2 cellular contexts compared by ENCODE assay signal in genomic region chr17:80513201-80513600, GRCh38.
TF ChIP-seq lines count a peak whose summit lies in the region.

No MANE protein-coding gene starts in this region.

TF ChIP-seq in IMR-90, 13 proteins besides CTCF, POLR2A, EP300 and RAD21:
- no peak for TF ChIP-seq MAZ (IDR thresholded peaks at IDR 0.05; ENCODE audit: borderline replicate concordance, low read depth, low read length)
- TF ChIP-seq NFE2L2 (IDR thresholded peaks at IDR 0.05; ENCODE audit: low read depth, low read length): no peak
- TF ChIP-seq RCOR1 (IDR thresholded peaks at IDR 0.05; ENCODE audit: insufficient replicate concordance, low read length): no peak
- no peak for TF ChIP-seq CHD1 (IDR thresholded peaks at IDR 0.05; ENCODE audit: low read depth, low read length)
- TF ChIP-seq ELK1 (IDR thresholded peaks at IDR 0.05; ENCODE audit: borderline replicate concordance, low read depth, low read length): no peak
- TF ChIP-seq MXI1 (IDR thresholded peaks at IDR 0.05; ENCODE audit: borderline replicate concordance, low read depth, low read length): no peak
- no peak for TF ChIP-seq SMC3 (IDR thresholded peaks at IDR 0.05; ENCODE audit: low read depth, low read length)
- TF ChIP-seq BHLHE40 (IDR thresholded peaks at IDR 0.05; ENCODE audit: low read depth, low read length): no peak
- TF ChIP-seq MAFK (IDR thresholded peaks at IDR 0.05; ENCODE audit: low read depth, low read length): no peak
- TF ChIP-seq USF2 (IDR thresholded peaks at IDR 0.05; ENCODE audit: low read depth, low read length): no peak
- TF ChIP-seq RFX5 (IDR thresholded peaks at IDR 0.05; ENCODE audit: low read depth, low read length): no peak
- TF ChIP-seq CEBPB (IDR thresholded peaks at IDR 0.05; ENCODE audit: low read depth, low read length): no peak
- no peak for TF ChIP-seq FOS (IDR thresholded peaks at IDR 0.05; ENCODE audit: low read depth, low read length)

TF ChIP-seq in K562, 482 proteins besides CTCF, POLR2A, EP300 and RAD21:
- TF ChIP-seq PCBP1 (IDR thresholded peaks at IDR 0.05; ENCODE audit: low read depth, low read length, poor library complexity, severe bottlenecking) (no peak), NRF1 (conservative IDR thresholded peaks at IDR 0.05 in 1 of 2, IDR thresholded peaks at IDR 0.05 in 1 of 2) (peak in 1 of 2 experiments; percentile 42; a peak in 1 of 4 replicates), EGR1 (conservative IDR thresholded peaks at IDR 0.05) (peak; percentile 45; the same call in 1 of the 2 replicates)
